20 cellular contexts compared by ENCODE assay signal in the genomic region with DNA sequence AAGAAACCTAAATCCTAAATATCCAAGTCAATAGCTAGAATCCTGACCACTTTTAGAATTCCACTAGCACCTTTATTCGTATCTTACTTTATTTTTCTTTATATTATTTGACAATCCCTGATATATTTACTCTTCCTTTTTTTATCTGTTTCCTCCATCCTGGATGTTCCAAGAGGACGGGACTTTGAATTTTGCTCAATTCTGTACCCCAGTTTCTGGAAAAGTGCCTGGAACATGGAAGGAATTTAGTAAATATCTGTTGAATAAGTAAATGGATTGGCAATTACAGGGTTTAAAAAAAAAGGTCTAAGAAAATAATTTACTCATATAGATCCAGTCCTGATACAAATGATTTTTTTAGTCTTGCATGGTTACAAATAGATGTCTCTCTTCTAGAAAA. TPM values are rescaled to one million over a fixed set of nuclear protein-coding genes. Genes with fewer than 3 reads are reported as not detected.
DNase-seq lines count a peak whose midpoint lies in the region; ATAC-seq lines count a peak whose summit lies in the region.
"Had no signal": no experiment of that assay in that cellular context is flagged by ENCODE, and none has a peak within 500 bp of the region (broad histone marks: within the 10 kb centered on the region; RNA-seq: fewer than 3 reads in every experiment).

No MANE protein-coding gene starts in this region.

- peak overlapping the region; percentile 9 for H3K4me3 Mint-ChIP-seq in activated CD4-positive, alpha-beta T cell treated with anti-CD3 and anti-CD28 coated beads, Interleukin-2, amount 10 ng/mL, durations not matched to agents 24 days and 14 days
- peak overlapping the region in 2 of 4 donors; percentile 87 to 97 for H3K4me3 Mint-ChIP-seq in IgD-negative memory B cell
- H3K4me3 Mint-ChIP-seq in activated naive CD8-positive, alpha-beta T cell treated with anti-CD3 and anti-CD28 coated beads for 36 hours: peak overlapping the region; percentile 40
- peak overlapping the region; percentile 98 for H3K4me3 Mint-ChIP-seq in natural killer cell treated with Interleukin-12 subunit alpha and Interleukin-12 subunit beta and Interleukin-15 and Interleukin-18, amount 100 ng/mL, for 72 hours

- intact Hi-C loops in activated CD4-positive, alpha-beta T cell treated with anti-CD3 and anti-CD28 coated beads, Interleukin-2, amount 10 ng/mL, durations not matched to agents 24 days and 14 days (cut with micrococcal nuclease): loop anchor here (2.0 to 10.0 kb wide), 6 partner anchors 249 to 951 kb away; a partner anchor contains a TSS
- intact Hi-C loops in left cardiac atrium (cut with DNase I): loop anchor here in 1 of 2 donors (10.0 kb wide), 1 partner anchor 611 kb away; no protein-coding TSS in a partner anchor

- H3K27me3 Mint-ChIP-seq in activated CD4-positive, alpha-beta T cell treated with anti-CD3 and anti-CD28 coated beads, Interleukin-2, amount 10 ng/mL, durations not matched to agents 24 days and 14 days: no peaks in the 10 kb centered on the region
- no peaks in the 10 kb centered on the region for H3K27me3 Mint-ChIP-seq in IgD-negative memory B cell
- H3K27me3 Mint-ChIP-seq in activated naive CD8-positive, alpha-beta T cell treated with anti-CD3 and anti-CD28 coated beads for 36 hours: no peaks in the 10 kb centered on the region
- H3K27me3 Mint-ChIP-seq in natural killer cell treated with Interleukin-12 subunit alpha and Interleukin-12 subunit beta and Interleukin-15 and Interleukin-18, amount 100 ng/mL, for 72 hours: no peaks in the 10 kb centered on the region

- H3K27ac Mint-ChIP-seq in activated CD4-positive, alpha-beta T cell treated with anti-CD3 and anti-CD28 coated beads, Interleukin-2, amount 10 ng/mL, durations not matched to agents 24 days and 14 days: no peak overlapping the region
- H3K27ac Mint-ChIP-seq in IgD-negative memory B cell: peak overlapping the region; percentile 33 to 96 (median 86)
- no peak overlapping the region for H3K27ac Mint-ChIP-seq in activated naive CD8-positive, alpha-beta T cell treated with anti-CD3 and anti-CD28 coated beads for 36 hours
- H3K27ac Mint-ChIP-seq in natural killer cell treated with Interleukin-12 subunit alpha and Interleukin-12 subunit beta and Interleukin-15 and Interleukin-18, amount 100 ng/mL, for 72 hours: no peak overlapping the region

- H3K4me1 Mint-ChIP-seq in activated CD4-positive, alpha-beta T cell treated with anti-CD3 and anti-CD28 coated beads, Interleukin-2, amount 10 ng/mL, durations not matched to agents 24 days and 14 days: peaks cover 26% of the 10 kb centered on the region
- H3K4me1 Mint-ChIP-seq in IgD-negative memory B cell: peaks cover 14 to 27% (median 26%) of the 10 kb centered on the region in 3 donors
- peaks cover 24% of the 10 kb centered on the region for H3K4me1 Mint-ChIP-seq in activated naive CD8-positive, alpha-beta T cell treated with anti-CD3 and anti-CD28 coated beads for 36 hours
- H3K4me1 Mint-ChIP-seq in natural killer cell treated with Interleukin-12 subunit alpha and Interleukin-12 subunit beta and Interleukin-15 and Interleukin-18, amount 100 ng/mL, for 72 hours (ENCODE audit: low read depth in 2 of 2): peaks cover 17 to 23% of the 10 kb centered on the region in 2 donors

- no peak for ATAC-seq in natural killer cell treated with Interleukin-12 subunit alpha and Interleukin-12 subunit beta and Interleukin-15 and Interleukin-18, amount 100 ng/mL, for 72 hours
- no peak for ATAC-seq in GM18867 (IDR thresholded peaks at IDR 0.05; ENCODE audit: unreplicated experiment)
- no peak for ATAC-seq in left cardiac atrium
- ATAC-seq: activated T-cell treated with anti-CD3 and anti-CD28 coated beads, Interleukin-2, amount 50 U/mL, for 4 hours had no signal

- peaks cover 6% of the 10 kb centered on the region for H3K36me3 Mint-ChIP-seq in activated CD4-positive, alpha-beta T cell treated with anti-CD3 and anti-CD28 coated beads, Interleukin-2, amount 10 ng/mL, durations not matched to agents 24 days and 14 days (ENCODE audit: low read depth)
- H3K36me3 Mint-ChIP-seq in IgD-negative memory B cell: peaks cover 2% of the 10 kb centered on the region
- peaks cover 4% of the 10 kb centered on the region for H3K36me3 Mint-ChIP-seq in activated naive CD8-positive, alpha-beta T cell treated with anti-CD3 and anti-CD28 coated beads for 36 hours
- H3K36me3 Mint-ChIP-seq in natural killer cell treated with Interleukin-12 subunit alpha and Interleukin-12 subunit beta and Interleukin-15 and Interleukin-18, amount 100 ng/mL, for 72 hours: no peaks in the 10 kb centered on the region

- no peaks in the 10 kb centered on the region for H3K9me3 Mint-ChIP-seq in activated CD4-positive, alpha-beta T cell treated with anti-CD3 and anti-CD28 coated beads, Interleukin-2, amount 10 ng/mL, durations not matched to agents 24 days and 14 days
- H3K9me3 Mint-ChIP-seq in IgD-negative memory B cell: no peaks in the 10 kb centered on the region
- H3K9me3 Mint-ChIP-seq in activated naive CD8-positive, alpha-beta T cell treated with anti-CD3 and anti-CD28 coated beads for 36 hours: no peaks in the 10 kb centered on the region
- H3K9me3 Mint-ChIP-seq in natural killer cell treated with Interleukin-12 subunit alpha and Interleukin-12 subunit beta and Interleukin-15 and Interleukin-18, amount 100 ng/mL, for 72 hours: no peaks in the 10 kb centered on the region
- H3K9me3 Mint-ChIP-seq: activated T-cell treated with anti-CD3 and anti-CD28 coated beads, Interleukin-2, amount 50 U/mL, for 4 hours had no signal

- DNase-seq in activated CD4-positive, alpha-beta T cell treated with anti-CD3 and anti-CD28 coated beads, Interleukin-2, amount 10 ng/mL, durations not matched to agents 24 days and 14 days: no peak
- no peak for DNase-seq in activated CD4-positive, alpha-beta T cell treated with anti-CD3 and anti-CD28 coated beads for 48 hours
- no peak for DNase-seq in activated naive CD8-positive, alpha-beta T cell treated with anti-CD3 and anti-CD28 coated beads for 36 hours
- DNase-seq in natural killer cell treated with Interleukin-12 subunit alpha and Interleukin-12 subunit beta and Interleukin-15 and Interleukin-18, amount 100 ng/mL, for 72 hours (ENCODE audit: low spot score): no peak
- DNase-seq in left cardiac atrium: no peak
- DNase-seq in NCI-H1105 treated with DMSO at 0.1 percent for 48 hours (lab: John Stamatoyannopoulos, UW): no peak
- DNase-seq: activated CD4-positive, CD25-positive, alpha-beta regulatory T cell treated with anti-CD3 and anti-CD28 coated beads, Interleukin-2, amount 50 U/mL, for 72 hours; activated T-cell treated with anti-CD3 and anti-CD28 coated beads, Interleukin-2, amount 50 U/mL, for 4 hours; glutamatergic neuron; NCI-H1092 treated with DMSO at 0.1 percent for 48 hours; NCI-H2171; posterior cingulate gyrus; stimulated activated naive CD4-positive, alpha-beta T cell had no signal

RNA-seq across cellular contexts. Expression of a gene that starts 1.2 kb away (rescaled TPM):
- 9.4 and 10.8 TPM in 2 replicates for total RNA-seq in activated CD4-positive, alpha-beta T cell treated with anti-CD3 and anti-CD28 coated beads, Interleukin-2, amount 10 ng/mL, durations not matched to agents 24 days and 14 days
- polyA plus RNA-seq in IgD-negative memory B cell: 22.9 TPM
- total RNA-seq in activated naive CD8-positive, alpha-beta T cell treated with anti-CD3 and anti-CD28 coated beads for 36 hours: 10 to 100 TPM; 11.2 to 11.3 TPM
- total RNA-seq in natural killer cell treated with Interleukin-12 subunit alpha and Interleukin-12 subunit beta and Interleukin-15 and Interleukin-18, amount 100 ng/mL, for 72 hours: 1 to 10 TPM; 5.6 to 7.7 TPM
- total RNA-seq in left cardiac atrium: 10 to 100 TPM; 15.4 to 20.3 TPM

RNA-seq across cellular contexts. Expression of a gene that starts 17.6 kb away (rescaled TPM):
- total RNA-seq in activated CD4-positive, alpha-beta T cell treated with anti-CD3 and anti-CD28 coated beads, Interleukin-2, amount 10 ng/mL, durations not matched to agents 24 days and 14 days: 0.19 and 0.66 TPM in 2 replicates
- 9.0 TPM for polyA plus RNA-seq in IgD-negative memory B cell
- total RNA-seq in activated naive CD8-positive, alpha-beta T cell treated with anti-CD3 and anti-CD28 coated beads for 36 hours: under 1 TPM; 0.23 to 0.88 TPM
- total RNA-seq in natural killer cell treated with Interleukin-12 subunit alpha and Interleukin-12 subunit beta and Interleukin-15 and Interleukin-18, amount 100 ng/mL, for 72 hours: not detected
- total RNA-seq in left cardiac atrium: 10 to 100 TPM; 15.0 to 15.5 TPM

RNA-seq across cellular contexts. Expression of a gene that starts 52.0 kb away (rescaled TPM):
- total RNA-seq in activated CD4-positive, alpha-beta T cell treated with anti-CD3 and anti-CD28 coated beads, Interleukin-2, amount 10 ng/mL, durations not matched to agents 24 days and 14 days: not detected in 2 replicates
- not detected for polyA plus RNA-seq in IgD-negative memory B cell
- not detected for total RNA-seq in activated naive CD8-positive, alpha-beta T cell treated with anti-CD3 and anti-CD28 coated beads for 36 hours
- not detected for total RNA-seq in natural killer cell treated with Interleukin-12 subunit alpha and Interleukin-12 subunit beta and Interleukin-15 and Interleukin-18, amount 100 ng/mL, for 72 hours
- not detected for total RNA-seq in left cardiac atrium
- total RNA-seq: A673; activated T-cell treated with anti-CD3 and anti-CD28 coated beads, Interleukin-2, amount 50 U/mL, for 4 hours; astrocyte; urinary bladder had no signal
- polyA plus RNA-seq: esophagus, keratinocyte, urinary bladder had no signal

Comparison
In these comparisons a context has a peak if more than half of its experiments do, and no peak if none do; other contexts are left out.
1. H3K27ac Mint-ChIP-seq: peak in IgD-negative memory B cell (3 of 3); none in activated CD4-positive, alpha-beta T cell treated with anti-CD3 and anti-CD28 coated beads, Interleukin-2, amount 10 ng/mL, durations not matched to agents 24 days and 14 days (single experiment), activated naive CD8-positive, alpha-beta T cell treated with anti-CD3 and anti-CD28 coated beads for 36 hours (single experiment) and natural killer cell treated with Interleukin-12 subunit alpha and Interleukin-12 subunit beta and Interleukin-15 and Interleukin-18, amount 100 ng/mL, for 72 hours (0 of 2).